ENCODE assay signal across 26 cellular contexts in the genomic region with DNA sequence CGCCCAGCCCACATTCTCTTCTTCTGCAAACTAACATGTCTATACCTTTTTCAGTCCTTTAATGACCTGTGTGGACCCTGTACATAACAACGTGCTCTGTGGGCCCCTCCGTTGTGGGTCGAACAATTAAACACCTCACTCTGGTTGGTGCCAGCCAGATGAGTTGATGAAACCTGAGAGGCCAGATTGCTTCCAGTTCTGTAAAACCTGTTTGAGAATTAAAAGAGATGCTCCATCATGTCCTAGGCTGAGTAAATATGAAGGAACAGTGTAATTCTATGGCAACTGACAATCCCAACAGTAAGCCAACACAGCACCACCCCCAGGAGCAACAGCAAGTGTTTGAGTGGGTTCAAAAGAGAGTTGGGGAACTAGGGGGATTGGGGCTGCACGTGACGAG.
"Had no signal": no experiment of that assay in that cellular context is flagged by ENCODE, and none has a peak within 500 bp of the region (broad histone marks: within the 10 kb centered on the region; RNA-seq: fewer than 3 reads in every experiment).

No MANE protein-coding gene starts in this region.

- H3K27me3 ChIP-seq: brain microvascular endothelial cell, hepatocyte, right atrium auricular region, testis, vagina had no signal

- H3K4me3 ChIP-seq: hepatocyte, left ventricle myocardium inferior, right atrium auricular region, spleen, testis, vagina had no signal

- FAIRE-seq: frontal cortex had no signal

- H3K9me3 Mint-ChIP-seq: activated CD4-positive, alpha-beta T cell treated with anti-CD3 and anti-CD28 coated beads, Interleukin-2, amount 10 ng/mL, durations not matched to agents 7 days and 5 days; activated T-helper 1 cell treated with anti-CD3 and anti-CD28 coated beads, Interleukin-12 subunit alpha, Interleukin-12 subunit beta, Interleukin-2, Interleukin-4 antibody, amounts not matched to agents 30 ng/mL and 10 ng/mL and 1 ng/mL, durations not matched to agents 14 hours and 24 hours and 36 hours; natural killer cell treated with Interleukin-12 subunit alpha and Interleukin-12 subunit beta and Interleukin-15 and Interleukin-18, amount 100 ng/mL, for 72 hours had no signal

- ATAC-seq: activated CD8-positive, alpha-beta T cell treated with anti-CD3 and anti-CD28 coated beads, Interleukin-2, amount 10 ng/mL, durations not matched to agents 7 days and 5 days; esophagus mucosa; natural killer cell treated with Interleukin-12 subunit alpha and Interleukin-12 subunit beta and Interleukin-15 and Interleukin-18, amount 100 ng/mL, for 72 hours had no signal

- H3K27ac Mint-ChIP-seq: activated CD4-positive, alpha-beta T cell treated with anti-CD3 and anti-CD28 coated beads, Interleukin-2, amount 10 ng/mL, durations not matched to agents 7 days and 5 days; activated CD8-positive, alpha-beta T cell treated with anti-CD3 and anti-CD28 coated beads, Interleukin-2, amount 10 ng/mL, durations not matched to agents 7 days and 5 days; activated T-helper 1 cell treated with anti-CD3 and anti-CD28 coated beads, Interleukin-12 subunit alpha, Interleukin-12 subunit beta, Interleukin-2, Interleukin-4 antibody, amounts not matched to agents 30 ng/mL and 10 ng/mL and 1 ng/mL, durations not matched to agents 14 hours and 24 hours and 36 hours; natural killer cell treated with Interleukin-12 subunit alpha and Interleukin-12 subunit beta and Interleukin-15 and Interleukin-18, amount 100 ng/mL, for 72 hours; progenitor cell of endocrine pancreas had no signal

- H3K4me3 Mint-ChIP-seq: activated CD4-positive, alpha-beta T cell treated with anti-CD3 and anti-CD28 coated beads, Interleukin-2, amount 10 ng/mL, durations not matched to agents 7 days and 5 days; activated CD8-positive, alpha-beta T cell treated with anti-CD3 and anti-CD28 coated beads, Interleukin-2, amount 10 ng/mL, durations not matched to agents 7 days and 5 days; activated T-helper 1 cell treated with anti-CD3 and anti-CD28 coated beads, Interleukin-12 subunit alpha, Interleukin-12 subunit beta, Interleukin-2, Interleukin-4 antibody, amounts not matched to agents 30 ng/mL and 10 ng/mL and 1 ng/mL, durations not matched to agents 14 hours and 24 hours and 36 hours; natural killer cell treated with Interleukin-12 subunit alpha and Interleukin-12 subunit beta and Interleukin-15 and Interleukin-18, amount 100 ng/mL, for 72 hours had no signal

- H3K36me3 Mint-ChIP-seq: natural killer cell treated with Interleukin-12 subunit alpha and Interleukin-12 subunit beta and Interleukin-15 and Interleukin-18, amount 100 ng/mL, for 72 hours had no signal

- H3K36me3 ChIP-seq: brain microvascular endothelial cell, left ventricle myocardium inferior, right atrium auricular region, spleen, vagina, WERI-Rb-1 had no signal

- DNase-seq: activated CD4-positive, alpha-beta T cell treated with anti-CD3 and anti-CD28 coated beads, Interleukin-2, amount 10 ng/mL, durations not matched to agents 7 days and 5 days; activated CD4-positive, CD25-positive, alpha-beta regulatory T cell treated with anti-CD3 and anti-CD28 coated beads, Interleukin-2, amount 50 U/mL, for 72 hours; activated CD8-positive, alpha-beta T cell treated with anti-CD3 and anti-CD28 coated beads, Interleukin-2, amount 10 ng/mL, durations not matched to agents 7 days and 5 days; activated gamma-delta T cell; activated naive CD4-positive, alpha-beta T cell treated with anti-CD3 and anti-CD28 coated beads, Interleukin-2, amount 50 U/mL, for 16 hours; aorta; brain microvascular endothelial cell; central memory CD4-positive, alpha-beta T cell; effector memory CD4-positive, alpha-beta T cell; glutamatergic neuron; kidney glomerular epithelial cell; left ventricle myocardium inferior; midbrain; spleen; stimulated activated CD4-positive, alpha-beta T cell treated with anti-CD3 and anti-CD28 coated beads, Interleukin-4, amount 100 ng/mL, for 1 hour; stimulated activated naive CD4-positive, alpha-beta T cell; testis; WERI-Rb-1 had no signal
